In genomic region chr15:25775317-25775912, GRCh38 we compare ENCODE assay signal across 9 cellular contexts.
DNase-seq lines count a peak whose midpoint lies in the region; ATAC-seq, FAIRE-seq and TF ChIP-seq lines count a peak whose summit lies in the region.
"Had no signal": no experiment of that assay in that cellular context is flagged by ENCODE, and none has a peak within 500 bp of the region (broad histone marks: within the 10 kb centered on the region; RNA-seq: fewer than 3 reads in every experiment).

No MANE protein-coding gene starts in this region.

- H3K27ac ChIP-seq in HepG2 (ENCODE audit: extremely low read length, insufficient read depth, low read length) (no peak overlapping the region), Peyer's patch (peak overlapping the region in 2 of 4 donors; percentile 1 to 48)

- no TSS peak for BruUV-seq in HepG2 (replicated peaks; lab: Mats Ljungman, UMichigan)

- no peak overlapping the region for H2AFZ ChIP-seq in HepG2 (ENCODE audit: low read length)

- H3K27me3 ChIP-seq in HepG2 (ENCODE audit: control insufficient read depth in 1 of 2, insufficient read depth in 2 of 2, low read length in 2 of 2) (no peaks in the 10 kb centered on the region), Peyer's patch (no peaks in the 10 kb centered on the region)

- TF ChIP-seq POLR2A in HepG2 (IDR thresholded peaks at IDR 0.05; ENCODE audit: insufficient read depth in 1 of 2, low read depth in 2 of 2, low read length in 2 of 2) (no peak), Peyer's patch (IDR thresholded peaks at IDR 0.05) (no peak)

- POLR2A ChIA-PET in WTC11 (lab: Charles Lee) (no interaction called here), HepG2 (lab: Yijun Ruan, JAX) (no interaction called here)

- TF ChIP-seq RAD21 in HepG2 (CRISPR knock-in tag; IDR thresholded peaks at IDR 0.05), result no peak

- FAIRE-seq in D721Med (lab: Jason Lieb, UNC), result no peak
- no peak for FAIRE-seq in HepG2 (lab: Jason Lieb, UNC)

- in situ Hi-C loops in HepG2 (cut with HindIII; ENCODE audit: extremely low pct_ligation_motif_present, low pct_unique_long_range_greater_than_20kb), result no loop called here

- TF ChIP-seq CTCF in D721Med (IDR thresholded peaks at IDR 0.05; ENCODE audit: insufficient read depth, missing control alignments) (no peak), HFFc6 (IDR thresholded peaks at IDR 0.05) (no peak), WTC11 (IDR thresholded peaks at IDR 0.05) (no peak), HepG2 (CRISPR knock-in tag; IDR thresholded peaks at IDR 0.05) (no peak), Peyer's patch (IDR thresholded peaks at IDR 0.05) (no peak), progenitor cell of endocrine pancreas (IDR thresholded peaks at IDR 0.05; ENCODE audit: unreplicated experiment) (no peak)

- H3K79me2 ChIP-seq in HepG2 (ENCODE audit: insufficient read depth, low read length), result no peaks in the 10 kb centered on the region

- H3K4me3 Mint-ChIP-seq in HFFc6 (peak overlapping the region; percentile 66), WTC11 (no peak overlapping the region), progenitor cell of endocrine pancreas (ENCODE audit: low read depth) (no peak overlapping the region)
- H3K4me3 Mint-ChIP-seq: activated naive CD8-positive, alpha-beta T cell had no signal

- peak; percentile 79 for ATAC-seq in WTC11
- peak; percentile 47 for ATAC-seq in HepG2
- ATAC-seq in GM21717 (IDR thresholded peaks at IDR 0.05; ENCODE audit: unreplicated experiment), result no peak

- H3K27me3 Mint-ChIP-seq in HFFc6 (ENCODE audit: insufficient read depth) (no peaks in the 10 kb centered on the region; the same call in none of the 2 replicates), WTC11 (ENCODE audit: low read depth) (no peaks in the 10 kb centered on the region), progenitor cell of endocrine pancreas (peaks cover 3% of the 10 kb centered on the region)
- H3K27me3 Mint-ChIP-seq: activated naive CD8-positive, alpha-beta T cell had no signal

- no peak overlapping the region for H3K4me3 ChIP-seq in HepG2 (replicated peaks in 1 of 3; ENCODE audit: insufficient read depth in 1 of 3, low read depth in 2 of 3, low read length in 3 of 3)
- H3K4me3 ChIP-seq in Peyer's patch, result no peak overlapping the region

- no peaks in the 10 kb centered on the region for H4K20me1 ChIP-seq in HepG2 (ENCODE audit: insufficient read depth, low read length)

- H3K4me2 ChIP-seq in HepG2 (ENCODE audit: low read depth, low read length), result no peak overlapping the region; the same call in 1 of the 2 replicates

- H3K36me3 ChIP-seq in HepG2 (replicated peaks in 1 of 2; ENCODE audit: control insufficient read depth in 1 of 2, insufficient read depth in 2 of 2, low read length in 2 of 2) (no peaks in the 10 kb centered on the region), Peyer's patch (peaks cover 0 to 3% (median 0%) of the 10 kb centered on the region in 3 donors)

- TF ChIP-seq EP300 in HepG2 (IDR thresholded peaks at IDR 0.05; ENCODE audit: low read depth in 2 of 2, low read length in 2 of 2) (no peak; a peak in 1 of 4 replicates), HepG2 (CRISPR knock-in tag; IDR thresholded peaks at IDR 0.05; ENCODE audit: borderline replicate concordance) (no peak)

- 0 out of 2 replicates have a peak overlapping the region, but pooled peaks have one; percentile 1 for H3K9ac ChIP-seq in HepG2 (ENCODE audit: insufficient read depth, low read depth, low read length)

- CTCF ChIA-PET in WTC11 (lab: Charles Lee), result interaction anchor here (0.8 to 3.5 kb wide), 2 partner anchors 9 to 65 kb away, joined by 4 to 28 read pairs; no protein-coding TSS in a partner anchor
- CTCF ChIA-PET in HepG2 (lab: Yijun Ruan, JAX; ENCODE audit: low intra/inter-chr PET ratio, low total read pairs), result no interaction called here

- intact Hi-C loops in HepG2 (cut with micrococcal nuclease; ENCODE audit: unreplicated experiment), result no loop called here

- peaks cover 45% of the 10 kb centered on the region for H3K4me1 Mint-ChIP-seq in HFFc6 (ENCODE audit: low read depth)
- peaks cover 33% of the 10 kb centered on the region for H3K4me1 Mint-ChIP-seq in WTC11
- no peaks in the 10 kb centered on the region for H3K4me1 Mint-ChIP-seq in progenitor cell of endocrine pancreas (ENCODE audit: low read depth)

- 12% methylated on average over 13 of the region's 13 CpGs for WGBS in HepG2 (ENCODE audit: low lambda C conversion rate)

- H3K9me3 Mint-ChIP-seq in HFFc6, result no peaks in the 10 kb centered on the region
- H3K9me3 Mint-ChIP-seq in WTC11, result no peaks in the 10 kb centered on the region
- H3K9me3 Mint-ChIP-seq in progenitor cell of endocrine pancreas (ENCODE audit: low read depth), result no peaks in the 10 kb centered on the region

- peaks cover 51% of the 10 kb centered on the region for H3K4me1 ChIP-seq in HepG2 (ENCODE audit: insufficient read depth, low read length)
- H3K4me1 ChIP-seq in Peyer's patch, result peaks cover 0 to 5% (median 0%) of the 10 kb centered on the region in 4 donors

- H3K27ac Mint-ChIP-seq in HFFc6 (peak overlapping the region; percentile 87), WTC11 (peak overlapping the region; percentile 38; the same call in 1 of the 2 replicates), progenitor cell of endocrine pancreas (no peak overlapping the region)
- H3K27ac Mint-ChIP-seq: activated naive CD8-positive, alpha-beta T cell had no signal

- H3K9me3 ChIP-seq in HepG2 (ENCODE audit: low read length), result no peaks in the 10 kb centered on the region
- H3K9me3 ChIP-seq in Peyer's patch, result no peaks in the 10 kb centered on the region

- peak; percentile 14 for DNase-seq in D721Med (ENCODE audit: insufficient read length, low spot score)
- DNase-seq in HFFc6, result peak; percentile 79
- DNase-seq in WTC11 (ENCODE audit: low spot score), result no peak
- peak; percentile 45 for DNase-seq in HepG2 (ENCODE audit: low spot score)
- DNase-seq in Peyer's patch, result no peak
- no peak for DNase-seq in GM19238 (ENCODE audit: insufficient read length, low spot score)
- no peak for DNase-seq in progenitor cell of endocrine pancreas (ENCODE audit: low spot score, unreplicated experiment)

- H3K36me3 Mint-ChIP-seq in HFFc6 (ENCODE audit: low read depth) (peaks cover 11% of the 10 kb centered on the region; the same call in 1 of the 2 replicates), WTC11 (no peaks in the 10 kb centered on the region), progenitor cell of endocrine pancreas (ENCODE audit: insufficient read depth) (no peaks in the 10 kb centered on the region)

TF ChIP-seq in WTC11, 78 proteins besides CTCF, POLR2A, EP300 and RAD21 (continues in another document):
- no peak for TF ChIP-seq USF1 (CRISPR knock-in tag; IDR thresholded peaks at IDR 0.05)
- TF ChIP-seq ZNF425 (CRISPR knock-in tag; conservative IDR thresholded peaks at IDR 0.05), result no peak
- no peak for TF ChIP-seq ZNF423 (CRISPR knock-in tag; IDR thresholded peaks at IDR 0.05)

TF ChIP-seq in HepG2, 621 proteins besides CTCF, POLR2A, EP300 and RAD21 (continues in another document):
- TF ChIP-seq HDAC2 (CRISPR knock-in tag; IDR thresholded peaks at IDR 0.05) (peak; percentile 20; the same call in 1 of the 2 replicates), CREBL2 (CRISPR knock-in tag; IDR thresholded peaks at IDR 0.05; ENCODE audit: borderline replicate concordance) (no peak), CSRNP1 (CRISPR knock-in tag; IDR thresholded peaks at IDR 0.05) (no peak), SRSF9 (IDR thresholded peaks at IDR 0.05; ENCODE audit: borderline replicate concordance, insufficient read depth, low read depth, low read length, poor library complexity, severe bottlenecking) (no peak), RBM22 (optimal IDR thresholded peaks at IDR 0.05; ENCODE audit: low read length) (no peak), ARNT2 (CRISPR knock-in tag; IDR thresholded peaks at IDR 0.05; ENCODE audit: low read depth) (no peak), ZNF205 (CRISPR knock-in tag; IDR thresholded peaks at IDR 0.05) (no peak), TERF1 (CRISPR knock-in tag; IDR thresholded peaks at IDR 0.05) (no peak), ARID3A (IDR thresholded peaks at IDR 0.05; ENCODE audit: low read depth, low read length) (no peak), CEBPB (IDR thresholded peaks at IDR 0.05; ENCODE audit: borderline replicate concordance, low read depth, low read length) (no peak)

Comparison
In these comparisons a context has a peak if more than half of its experiments do, and no peak if none do; other contexts are left out.
1. DNase-seq: peak in D721Med (single experiment), HFFc6 (single experiment) and HepG2 (single experiment); none in WTC11 (single experiment), Peyer's patch (0 of 3), GM19238 (single experiment) and progenitor cell of endocrine pancreas (single experiment).